25 cellular contexts compared by ENCODE assay signal in the genomic region with DNA sequence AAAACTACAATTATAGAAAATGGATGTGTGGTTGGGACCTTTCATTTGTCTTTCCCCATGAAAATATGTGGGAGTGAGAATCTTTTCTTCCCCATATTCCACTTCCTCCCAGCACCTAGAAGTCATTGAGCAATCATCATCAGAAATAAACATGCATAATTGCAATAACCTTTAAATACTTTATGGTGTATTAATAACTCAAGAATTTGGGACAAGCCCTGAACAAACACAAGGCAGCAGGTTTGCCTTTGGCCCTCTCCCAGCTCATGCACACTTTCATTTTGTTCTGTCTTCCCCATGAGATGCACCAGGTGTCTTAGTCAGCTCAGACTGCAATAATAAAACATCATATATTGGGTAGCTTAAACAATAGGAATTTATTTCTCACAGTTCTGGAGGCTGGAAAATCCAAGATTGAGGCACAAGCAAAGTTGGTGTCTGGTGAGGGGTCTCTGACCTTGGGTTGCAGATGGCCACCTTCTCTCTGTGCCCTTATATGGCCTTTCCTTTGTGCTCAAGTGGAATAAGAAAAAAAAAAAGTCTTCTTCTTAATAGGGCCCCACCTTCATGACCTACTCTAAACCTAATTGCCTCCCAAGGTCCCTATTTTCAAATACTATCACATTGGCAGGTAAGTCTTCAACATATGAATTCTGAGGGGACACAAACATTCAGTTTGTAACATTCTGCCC. TPM values are rescaled to one million over a fixed set of nuclear protein-coding genes. Genes with fewer than 3 reads are reported as not detected.
A peak's percentile ranks its signal among the peaks of the same experiment; 100 is the strongest.
DNase-seq lines count a peak whose midpoint lies in the region; ATAC-seq, FAIRE-seq and TF ChIP-seq lines count a peak whose summit lies in the region.
"Had no signal": no experiment of that assay in that cellular context is flagged by ENCODE, and none has a peak within 500 bp of the region (broad histone marks: within the 10 kb centered on the region; RNA-seq: fewer than 3 reads in every experiment).

No MANE protein-coding gene starts in this region.

- no peaks in the 10 kb centered on the region for H3K79me1 ChIP-seq in IMR-90 (ENCODE audit: low read depth in 1 of 2, low read length in 2 of 2)

- H3K18ac ChIP-seq in IMR-90 (ENCODE audit: low read depth, low read length): peak overlapping the region; percentile 77; the same call in 1 of the 2 replicates

- no peak overlapping the region for H3K9ac ChIP-seq in IMR-90 (ENCODE audit: low read depth, low read length)
- no peak overlapping the region for H3K9ac ChIP-seq in GM12878 (ENCODE audit: control insufficient read depth, insufficient read depth, low read length)

- ATAC-seq in IMR-90 (ENCODE audit: low read depth) (no peak), GM12878 (no peak), HG02763 (IDR thresholded peaks at IDR 0.05; ENCODE audit: unreplicated experiment) (no peak)
- ATAC-seq: HepG2, left cardiac atrium, Right ventricle myocardium inferior had no signal

- no peaks in the 10 kb centered on the region for H3K36me3 ChIP-seq in IMR-90 (ENCODE audit: control insufficient read depth, insufficient read depth, low read length)
- no peaks in the 10 kb centered on the region for H3K36me3 ChIP-seq in GM12878 (ENCODE audit: control insufficient read depth in 2 of 2, insufficient read depth in 2 of 2, low read length in 1 of 2)
- no peaks in the 10 kb centered on the region for H3K36me3 ChIP-seq in small intestine (ENCODE audit: control insufficient read depth in 2 of 2, insufficient read depth in 2 of 2, low read length in 2 of 2)
- H3K36me3 ChIP-seq: prostate gland, stomach, transverse colon, WERI-Rb-1 had no signal

- H3K4me1 ChIP-seq in IMR-90 (ENCODE audit: control insufficient read depth, insufficient read depth, low read length) (peaks cover 14% of the 10 kb centered on the region), GM12878 (ENCODE audit: control insufficient read depth, insufficient read depth, low read length) (peaks cover 7% of the 10 kb centered on the region), small intestine (ENCODE audit: control insufficient read depth in 2 of 2, insufficient read depth in 1 of 2, low read depth in 1 of 2, low read length in 1 of 2) (no peaks in the 10 kb centered on the region)
- H3K4me1 ChIP-seq: prostate gland, transverse colon had no signal

- H4K5ac ChIP-seq in IMR-90 (ENCODE audit: low read depth, low read length): no peak overlapping the region

- H2BK20ac ChIP-seq in IMR-90 (ENCODE audit: low read depth, low read length): no peak overlapping the region

- TF ChIP-seq EP300 in GM12878 (IDR thresholded peaks at IDR 0.05; ENCODE audit: borderline replicate concordance in 1 of 2, control insufficient read depth in 1 of 2, low read depth in 2 of 2, low read length in 2 of 2): no peak

- BruUV-seq in IMR-90 (replicated peaks; lab: Mats Ljungman, UMichigan) (no TSS peak), GM12878 (replicated peaks; lab: Mats Ljungman, UMichigan) (no TSS peak)

- H3K4me2 ChIP-seq in IMR-90 (ENCODE audit: low read depth, low read length) (0 out of 2 replicates have a peak overlapping the region, but pooled peaks have one; percentile 2), GM12878 (ENCODE audit: control insufficient read depth, insufficient read depth) (no peak overlapping the region)

- H2BK15ac ChIP-seq in IMR-90 (ENCODE audit: low read depth, low read length): peak overlapping the region; percentile 53; the same call in 1 of the 3 replicates

- H2AFZ ChIP-seq in IMR-90 (replicated peaks; ENCODE audit: low read length, poor library complexity): no peak overlapping the region
- H2AFZ ChIP-seq in GM12878 (ENCODE audit: control insufficient read depth, low read depth, low read length): no peak overlapping the region

- H3K79me2 ChIP-seq in GM12878 (ENCODE audit: control insufficient read depth, insufficient read depth, low read length): no peaks in the 10 kb centered on the region

- no peak overlapping the region; a peak in 1 of 4 replicates for H4K8ac ChIP-seq in IMR-90 (ENCODE audit: low read depth in 2 of 2, low read length in 2 of 2)

- H2BK120ac ChIP-seq in IMR-90 (ENCODE audit: low read depth, low read length): no peak overlapping the region

- H3K27ac ChIP-seq in IMR-90 (ENCODE audit: insufficient read depth, low read length) (no peak overlapping the region), GM12878 (ENCODE audit: control insufficient read depth, insufficient read depth) (no peak overlapping the region), small intestine (ENCODE audit: low read depth in 1 of 2, low read length in 1 of 2) (no peak overlapping the region)
- H3K27ac ChIP-seq: prostate gland, stomach, transverse colon, WERI-Rb-1 had no signal

- H4K91ac ChIP-seq in IMR-90 (ENCODE audit: insufficient read depth, low read depth, low read length): no peak overlapping the region

- H2AK5ac ChIP-seq in IMR-90 (ENCODE audit: low read depth, low read length): 0 out of 2 replicates have a peak overlapping the region, but pooled peaks have one; percentile 35

- no peaks in the 10 kb centered on the region for H4K20me1 ChIP-seq in IMR-90 (ENCODE audit: insufficient read depth, low read length)
- H4K20me1 ChIP-seq in GM12878 (ENCODE audit: control insufficient read depth, insufficient read depth): no peaks in the 10 kb centered on the region

- H3K4me3 ChIP-seq in IMR-90 (ENCODE audit: insufficient read depth, low read depth, low read length): no peak overlapping the region
- H3K4me3 ChIP-seq in GM12878: no peak overlapping the region
- no peak overlapping the region for H3K4me3 ChIP-seq in fibroblast of mammary gland (ENCODE audit: control insufficient read depth, low read depth, low read length)
- no peak overlapping the region for H3K4me3 ChIP-seq in small intestine (ENCODE audit: low read depth in 1 of 2, low read length in 2 of 2)
- H3K4me3 ChIP-seq: prostate gland, stomach, transverse colon had no signal

- CTCF ChIA-PET in IMR-90 (lab: Yijun Ruan, JAX) (interaction anchor here (0.5 kb wide), 1 partner anchor 77 kb away, joined by 5 read pairs; no protein-coding TSS in a partner anchor), GM12878 (lab: Yijun Ruan, JAX) (interaction anchor here (1.5 to 2.4 kb wide), 3 partner anchors 18 to 284 kb away, joined by 4 to 6 read pairs (median 4); no protein-coding TSS in a partner anchor)

- TF ChIP-seq CTCF in IMR-90 (conservative IDR thresholded peaks at IDR 0.05; ENCODE audit: low read depth, low read length): no peak
- TF ChIP-seq CTCF in GM12878 (IDR thresholded peaks at IDR 0.05 in 2 of 3, conservative IDR thresholded peaks at IDR 0.05 in 1 of 3; ENCODE audit: control insufficient read depth in 2 of 3, extremely low read depth in 1 of 3, insufficient read depth in 1 of 3, low read depth in 3 of 3, low read length in 3 of 3): no peak
- TF ChIP-seq CTCF in fibroblast of mammary gland (conservative IDR thresholded peaks at IDR 0.05; ENCODE audit: control insufficient read depth, insufficient read depth, low read depth, low read length): no peak

- H3K27me3 ChIP-seq in IMR-90 (ENCODE audit: control insufficient read depth, insufficient read depth, low read length) (no peaks in the 10 kb centered on the region), GM12878 (replicated peaks in 1 of 2; ENCODE audit: control insufficient read depth in 2 of 2, insufficient read depth in 2 of 2, low read length in 1 of 2) (no peaks in the 10 kb centered on the region), small intestine (ENCODE audit: control insufficient read depth in 2 of 2, insufficient read depth in 2 of 2, low read length in 2 of 2) (peaks cover 0 to 1% of the 10 kb centered on the region in 2 donors)
- H3K27me3 ChIP-seq: stomach, transverse colon had no signal

- FAIRE-seq in GM12878 (lab: Jason Lieb, UNC) (no peak), small intestine (lab: Jason Lieb, UNC) (no peak)
- FAIRE-seq: HepG2 had no signal

- TF ChIP-seq RAD21 in IMR-90 (IDR thresholded peaks at IDR 0.05; ENCODE audit: low read length) (no peak), GM12878 (IDR thresholded peaks at IDR 0.05; ENCODE audit: insufficient read depth, low read depth, low read length) (no peak)

- no peak overlapping the region for H2AK9ac ChIP-seq in IMR-90 (replicated peaks; ENCODE audit: low read depth, low read length, poor library complexity)

- dilution Hi-C loops in IMR-90 (cut with HindIII; ENCODE audit: low sequenced_read_pairs, unreplicated experiment): no loop called here

- peak overlapping the region; percentile 54; the same call in 1 of the 2 replicates for H3K4ac ChIP-seq in IMR-90 (ENCODE audit: low read depth, low read length)

- H2BK5ac ChIP-seq in IMR-90 (ENCODE audit: low read depth, low read length, poor library complexity, severe bottlenecking): peak overlapping the region; percentile 79

- peak overlapping the region; percentile 4; the same call in 1 of the 2 replicates for H3K14ac ChIP-seq in IMR-90 (replicated peaks; ENCODE audit: low read depth, low read length)

- TF ChIP-seq POLR2A in IMR-90 (IDR thresholded peaks at IDR 0.05; ENCODE audit: low read depth, low read length) (no peak), GM12878 (IDR thresholded peaks at IDR 0.05; ENCODE audit: low read depth, low read length) (no peak)

- no peak overlapping the region for H3K56ac ChIP-seq in IMR-90 (ENCODE audit: extremely low read depth, insufficient read depth, low read length)

- H3K23ac ChIP-seq in IMR-90 (ENCODE audit: low read depth, low read length): no peak overlapping the region

- POLR2A ChIA-PET in IMR-90 (lab: Charles Lee; ENCODE audit: unreplicated experiment): no interaction called here
- POLR2A ChIA-PET in GM12878 (lab: Charles Lee): no interaction called here

- H3K9me3 ChIP-seq in IMR-90 (ENCODE audit: control insufficient read depth, insufficient read depth, low read length): peaks cover 2% of the 10 kb centered on the region; the same call in 1 of the 2 replicates
- H3K9me3 ChIP-seq in GM12878 (replicated peaks; ENCODE audit: control insufficient read depth, insufficient read depth, low read length): peaks cover 4% of the 10 kb centered on the region; the same call in 1 of the 3 replicates
- H3K9me3 ChIP-seq in small intestine (ENCODE audit: control insufficient read depth, low read depth): no peaks in the 10 kb centered on the region
- H3K9me3 ChIP-seq: prostate gland, transverse colon had no signal

- in situ Hi-C loops in IMR-90 (cut with MboI; ENCODE audit: low sequenced_read_pairs): loop anchor here (25.0 kb wide), 1 partner anchor 1245 kb away; no protein-coding TSS in a partner anchor
- in situ Hi-C loops in GM12878 (cut with MboI): loop anchor here (5.0 kb wide), 1 partner anchor 420 kb away; no protein-coding TSS in a partner anchor

- intact Hi-C loops in IMR-90 (cut with micrococcal nuclease) (loop anchor here (5.0 to 10.0 kb wide), 2 partner anchors 45 to 268 kb away; no protein-coding TSS in a partner anchor), GM12878 (cut with micrococcal nuclease; ENCODE audit: unreplicated experiment) (no loop called here)

- SMC1A ChIA-PET in GM12878 (lab: Charles Lee; ENCODE audit: uncharacterized antibody, unreplicated experiment): interaction anchor here (0.6 to 1.0 kb wide), 3 partner anchors 34 to 477 kb away, joined by 3 to 4 read pairs (median 3); no protein-coding TSS in a partner anchor

- DNase-seq in IMR-90: peak; percentile 87
- no peak for DNase-seq in GM12878 (ENCODE audit: low read depth, low spot score)
- DNase-seq in fibroblast of mammary gland (ENCODE audit: low read depth): peak; percentile 38
- peak; percentile 13 for DNase-seq in small intestine
- DNase-seq in anterior cingulate cortex (lab: John Stamatoyannopoulos, UW): no peak
- DNase-seq in activated gamma-delta T cell treated with Interleukin-2 at 50 U/mL for 16 hours: no peak
- DNase-seq: activated CD4-positive, alpha-beta T cell treated with anti-CD3 and anti-CD28 coated beads, Interleukin-2, amount 10 ng/mL, durations not matched to agents 24 days and 14 days; activated naive CD4-positive, alpha-beta T cell treated with anti-CD3 and anti-CD28 coated beads, Interleukin-2, amount 10 ng/mL, durations not matched to agents 7 days and 5 days; CD4-positive, alpha-beta memory T cell; DMS 273 treated with DMSO at 0.1 percent for 48 hours; effector CD8-positive, alpha-beta T cell; GF-D8; glutamatergic neuron; left cardiac atrium; NCI-H1092 treated with DMSO at 0.1 percent for 48 hours; NCI-H187 treated with DMSO at 0.1 percent for 48 hours; NCI-H2227 treated with DMSO at 0.1 percent for 48 hours; stimulated activated CD8-positive, alpha-beta memory T cell treated with anti-CD3 and anti-CD28 coated beads, Interleukin-4, amount 100 ng/mL, for 48 hours; stomach; transverse colon; WERI-Rb-1 had no signal

- RAD21 ChIA-PET in GM12878 (lab: Charles Lee; ENCODE audit: unreplicated experiment): interaction anchor here (1.4 kb wide), 1 partner anchor 284 kb away, joined by 4 read pairs; no protein-coding TSS in a partner anchor

- no peaks in the 10 kb centered on the region; the same call in 1 of the 2 replicates for H3K9me1 ChIP-seq in IMR-90 (ENCODE audit: insufficient read depth, low read length)

RNA-seq across cellular contexts. Expression of gene TMEM184C, which starts 34.7 kb away (rescaled TPM):
- total RNA-seq in IMR-90 (2012; rRNA removed) (67.6 and 71.7 TPM in 2 replicates), GM12878 (2014; rRNA removed) (14.0 and 16.0 TPM in 2 replicates), GM12878 (2014; rRNA removed; fragmentation: Illumina TruSeq; extraction: Trizol) (16.1 and 17.0 TPM in 2 replicates), GM12878 (2021) (18.6 and 20.9 TPM in 2 replicates)
- polyA plus RNA-seq in IMR-90 (2012; rRNA removed) (13.5 and 17.4 TPM in 2 replicates), GM12878 (2011; rRNA removed) (21.3 and 22.6 TPM in 2 replicates), GM12878 (2014; fragmentation: Illumina TruSeq; extraction: Trizol) (19.3 and 23.0 TPM in 2 replicates), GM12878 (2014; fragmentation: Nextera tagmentation; extraction: Ambion mirVana) (1 to 10 TPM; 3.4 to 4.1 TPM), GM12878 (2014; rRNA removed) (8.4 and 9.9 TPM in 2 replicates), GM12878 (2016; fragmentation: Nextera tagmentation; extraction: Ambion mirVana) (10 to 100 TPM; 19.6 to 20.5 TPM), small intestine (10 to 100 TPM in 1 of 3 donors, 1 to 10 TPM in 2; 4.6 to 14.6 (median 6.3) TPM)
- 12.7 TPM in 2 replicates for polyA plus RNA-seq in IMR-90 (2012; cell fraction: cytosol; rRNA removed)
- 5.8 and 14.3 TPM in 2 replicates for polyA plus RNA-seq in IMR-90 (2012; cell fraction: nucleus; rRNA removed; ENCODE audit: low replicate concordance)
- total RNA-seq in GM12878 (2013; cell fraction: nucleolus; rRNA removed): 38.3 and 39.9 TPM in 2 replicates
- polyA plus RNA-seq in GM12878 (2011; ENCODE audit: low read depth): 5.5 TPM
- 8.8 and 9.8 TPM in 2 replicates for polyA plus RNA-seq in GM12878 (2011; cell fraction: cytosol; rRNA removed)
- 8.5 and 9.8 TPM in 2 replicates for polyA plus RNA-seq in GM12878 (2011; cell fraction: nucleus; rRNA removed)
- 8.4 and 11.0 TPM in 2 replicates for polyA plus RNA-seq in GM12878 (2012)
- 24.7 and 41.2 TPM in 2 replicates for polyA minus RNA-seq in GM12878 (2011; rRNA and poly(A)+ RNA removed)
- 8.2 and 14.3 TPM in 2 replicates for polyA minus RNA-seq in GM12878 (2011; cell fraction: cytosol; rRNA and poly(A)+ RNA removed)
- polyA minus RNA-seq in GM12878 (2011; cell fraction: nucleus; rRNA and poly(A)+ RNA removed): 8.8 and 14.0 TPM in 2 replicates

Comparison
In these comparisons a context has a peak if more than half of its experiments do, and no peak if none do; other contexts are left out.
1. DNase-seq: peak in IMR-90 (single experiment), fibroblast of mammary gland (single experiment) and small intestine (single experiment); none in GM12878 (single experiment), anterior cingulate cortex (0 of 58) and activated gamma-delta T cell treated with Interleukin-2 at 50 U/mL for 16 hours (single experiment).